ENCODE assay signal across 16 cellular contexts in the genomic region with DNA sequence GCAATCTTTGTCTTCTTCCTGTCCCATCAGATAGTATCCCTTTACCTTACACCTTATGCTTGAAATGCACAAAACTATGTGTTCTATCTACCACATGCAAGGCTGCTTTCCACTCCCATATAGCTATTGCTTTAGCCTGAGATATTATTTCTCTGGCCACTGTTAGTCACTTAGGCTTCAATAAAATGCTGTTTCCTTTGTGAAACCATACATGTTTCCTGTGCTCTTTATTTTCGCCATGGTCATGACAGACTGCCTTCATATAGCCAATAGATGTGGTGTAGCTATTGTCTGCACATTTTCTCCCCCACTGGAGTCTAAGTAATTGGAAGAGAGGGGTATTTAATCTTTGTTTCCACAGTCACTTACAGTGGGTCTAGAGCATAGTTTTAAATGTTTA.
A peak's percentile ranks its signal among the peaks of the same experiment; 100 is the strongest.
DNase-seq lines count a peak whose midpoint lies in the region; ATAC-seq, FAIRE-seq and TF ChIP-seq lines count a peak whose summit lies in the region.
"Had no signal": no experiment of that assay in that cellular context is flagged by ENCODE, and none has a peak within 500 bp of the region (broad histone marks: within the 10 kb centered on the region; RNA-seq: fewer than 3 reads in every experiment).

No MANE protein-coding gene starts in this region.

- H3K4me3 Mint-ChIP-seq in effector memory CD8-positive, alpha-beta T cell = no peak overlapping the region
- no peak overlapping the region for H3K4me3 Mint-ChIP-seq in activated CD4-positive, alpha-beta T cell treated with anti-CD3 and anti-CD28 coated beads, Interleukin-2, amount 10 ng/mL, durations not matched to agents 24 days and 14 days
- H3K4me3 Mint-ChIP-seq: B cell; CD14-positive monocyte; CD8-positive, alpha-beta T cell had no signal

- whole genome bisulfite sequencing in pancreas, 2 donors = 30 to 37% methylated on average over 1 of the region's 1 CpG

- peak; percentile 86 for ATAC-seq in GM18519 (IDR thresholded peaks at IDR 0.05; ENCODE audit: low FRiP score, unreplicated experiment)
- peak; percentile 39 for ATAC-seq in effector memory CD8-positive, alpha-beta T cell (replicated peaks)
- no peak for ATAC-seq in pancreas
- ATAC-seq: CD8-positive, alpha-beta T cell; HCT116 had no signal

- H3K27ac Mint-ChIP-seq in effector memory CD8-positive, alpha-beta T cell = no peak overlapping the region
- no peak overlapping the region for H3K27ac Mint-ChIP-seq in activated CD4-positive, alpha-beta T cell treated with anti-CD3 and anti-CD28 coated beads, Interleukin-2, amount 10 ng/mL, durations not matched to agents 24 days and 14 days
- H3K27ac Mint-ChIP-seq: B cell; CD14-positive monocyte; CD8-positive, alpha-beta T cell had no signal

- DNase-seq in MM.1S = peak; percentile 94
- no peak for DNase-seq in effector memory CD8-positive, alpha-beta T cell
- DNase-seq in pancreas = no peak
- DNase-seq in HuH-7.5 (ENCODE audit: low spot score) = no peak
- DNase-seq in activated CD4-positive, alpha-beta T cell treated with anti-CD3 and anti-CD28 coated beads, Interleukin-2, amount 10 ng/mL, durations not matched to agents 24 days and 14 days = no peak
- DNase-seq in DMS53 (lab: John Stamatoyannopoulos, UW) = no peak
- DNase-seq: Caco-2; CD8-positive, alpha-beta T cell; GF-D8; GM23248 had no signal

- FAIRE-seq in pancreas (lab: Jason Lieb, UNC) = no peak
- FAIRE-seq: A204.1, H54 had no signal

- peak overlapping the region; percentile 40 for H2AFZ ChIP-seq in MM.1S (ENCODE audit: low read length)
- H2AFZ ChIP-seq: GM23248 had no signal

- no peaks in the 10 kb centered on the region for H3K27me3 Mint-ChIP-seq in effector memory CD8-positive, alpha-beta T cell
- H3K27me3 Mint-ChIP-seq in activated CD4-positive, alpha-beta T cell treated with anti-CD3 and anti-CD28 coated beads, Interleukin-2, amount 10 ng/mL, durations not matched to agents 24 days and 14 days = peaks cover 2% of the 10 kb centered on the region
- H3K27me3 Mint-ChIP-seq: B cell had no signal

- TF ChIP-seq CTCF in MM.1S (IDR thresholded peaks at IDR 0.05; ENCODE audit: low read length) (no peak), pancreas (IDR thresholded peaks at IDR 0.05) (no peak)

- no peaks in the 10 kb centered on the region for H3K36me3 Mint-ChIP-seq in effector memory CD8-positive, alpha-beta T cell (ENCODE audit: insufficient read depth)
- H3K36me3 Mint-ChIP-seq in activated CD4-positive, alpha-beta T cell treated with anti-CD3 and anti-CD28 coated beads, Interleukin-2, amount 10 ng/mL, durations not matched to agents 24 days and 14 days (ENCODE audit: low read depth) = no peaks in the 10 kb centered on the region
- H3K36me3 Mint-ChIP-seq: CD14-positive monocyte; CD8-positive, alpha-beta T cell had no signal

- H3K79me2 ChIP-seq in MM.1S (ENCODE audit: low read length) = no peaks in the 10 kb centered on the region

- no peaks in the 10 kb centered on the region for H3K9me2 ChIP-seq in MM.1S (replicated peaks; ENCODE audit: insufficient read depth, low read length)

- peak overlapping the region; percentile 81 for H3K27ac ChIP-seq in MM.1S (ENCODE audit: low read length)
- H3K27ac ChIP-seq in pancreas = no peak overlapping the region
- H3K27ac ChIP-seq: GM23248 had no signal

- intact Hi-C loops in pancreas (cut with DNase I) = no loop called here
- intact Hi-C loops in activated CD4-positive, alpha-beta T cell treated with anti-CD3 and anti-CD28 coated beads, Interleukin-2, amount 10 ng/mL, durations not matched to agents 24 days and 14 days (cut with micrococcal nuclease) = no loop called here

- H3K36me3 ChIP-seq in MM.1S (replicated peaks; ENCODE audit: insufficient read depth, low read length) (no peaks in the 10 kb centered on the region), pancreas (no peaks in the 10 kb centered on the region)

- no peaks in the 10 kb centered on the region for H4K20me1 ChIP-seq in MM.1S (ENCODE audit: insufficient read depth, low read length)

- H3K9me3 ChIP-seq in MM.1S (replicated peaks; ENCODE audit: insufficient read depth, low read length) = no peaks in the 10 kb centered on the region
- H3K9me3 ChIP-seq in pancreas = no peaks in the 10 kb centered on the region
- H3K9me3 ChIP-seq: Caco-2 had no signal

- peak overlapping the region; percentile 21 for H3K9ac ChIP-seq in MM.1S (ENCODE audit: low read length)
- H3K9ac ChIP-seq: GM23248 had no signal

- H3K4me2 ChIP-seq in MM.1S (ENCODE audit: low read depth, low read length) = peak overlapping the region; percentile 69

- peaks cover 0 to 7% of the 10 kb centered on the region in 2 donors for H3K9me3 Mint-ChIP-seq in effector memory CD8-positive, alpha-beta T cell
- peaks cover 4% of the 10 kb centered on the region for H3K9me3 Mint-ChIP-seq in activated CD4-positive, alpha-beta T cell treated with anti-CD3 and anti-CD28 coated beads, Interleukin-2, amount 10 ng/mL, durations not matched to agents 24 days and 14 days
- H3K9me3 Mint-ChIP-seq: CD8-positive, alpha-beta T cell had no signal

- H3K4me3 ChIP-seq in MM.1S (ENCODE audit: low read length) = peak overlapping the region; percentile 10; the same call in 1 of the 2 replicates
- H3K4me3 ChIP-seq in pancreas = no peak overlapping the region
- H3K4me3 ChIP-seq: GM23248 had no signal

- H3F3A ChIP-seq in MM.1S (ENCODE audit: insufficient read depth, low read length) = peaks cover 18% of the 10 kb centered on the region

- H3K4me1 ChIP-seq in MM.1S (ENCODE audit: low read length) (peaks cover 40% of the 10 kb centered on the region), pancreas (no peaks in the 10 kb centered on the region)

- no peaks in the 10 kb centered on the region for H3K27me3 ChIP-seq in MM.1S (replicated peaks; ENCODE audit: insufficient read depth, low read length)
- no peaks in the 10 kb centered on the region for H3K27me3 ChIP-seq in pancreas

- H3K4me1 Mint-ChIP-seq in effector memory CD8-positive, alpha-beta T cell (ENCODE audit: low read depth in 2 of 2) = peaks cover 0 to 5% of the 10 kb centered on the region in 2 donors
- no peaks in the 10 kb centered on the region for H3K4me1 Mint-ChIP-seq in activated CD4-positive, alpha-beta T cell treated with anti-CD3 and anti-CD28 coated beads, Interleukin-2, amount 10 ng/mL, durations not matched to agents 24 days and 14 days
- H3K4me1 Mint-ChIP-seq: B cell, CD14-positive monocyte had no signal

Comparison
In these comparisons a context has a peak if more than half of its experiments do, and no peak if none do; other contexts are left out.
1. ATAC-seq: peak in GM18519 (single experiment) and effector memory CD8-positive, alpha-beta T cell (single experiment); none in pancreas (0 of 4).